Comparison of ENCODE assay signal across 9 cellular contexts in the genomic region with DNA sequence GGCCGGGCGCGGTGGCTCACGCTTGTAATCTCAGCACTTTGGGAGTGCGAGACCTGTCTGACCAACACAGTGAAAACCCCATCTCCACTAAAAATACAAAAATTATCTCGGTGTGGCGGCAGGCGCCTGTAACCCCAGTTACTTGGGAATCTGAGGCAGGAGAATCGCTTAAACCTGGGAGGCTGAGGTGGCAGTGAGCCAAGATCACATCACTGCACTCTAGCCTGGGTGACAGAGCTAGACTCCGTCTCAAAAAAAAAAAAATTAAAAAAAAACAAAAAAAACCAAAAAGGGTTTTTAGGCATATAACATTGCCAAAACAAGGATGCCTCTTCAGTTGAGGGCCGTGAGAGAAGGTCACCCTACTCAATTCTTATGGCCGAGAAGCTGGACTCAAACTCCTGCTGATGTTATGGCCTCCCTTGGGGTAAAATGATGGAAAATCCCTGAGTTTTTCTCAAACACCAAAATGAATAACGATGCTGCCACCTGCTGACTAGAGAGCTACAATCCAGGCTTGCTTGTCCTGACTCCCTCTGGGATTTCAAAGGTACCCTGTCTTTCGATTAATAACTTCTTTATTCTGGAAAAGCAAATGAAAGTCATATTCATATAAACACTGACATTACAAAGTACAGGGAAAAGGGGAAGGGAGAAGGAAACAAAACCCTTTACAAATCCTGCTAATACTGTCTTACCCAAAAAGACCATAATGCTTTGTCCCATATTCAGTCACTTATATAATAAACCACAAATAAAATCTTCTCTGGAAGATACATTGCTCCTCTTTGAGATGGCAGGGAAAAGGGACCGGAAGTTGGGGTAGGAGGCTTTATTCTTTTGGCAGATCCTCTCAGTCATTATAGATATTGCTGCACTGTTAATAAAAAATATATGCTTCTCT. TPM values are rescaled to one million over a fixed set of nuclear protein-coding genes. Genes with fewer than 3 reads are reported as not detected.
DNase-seq lines count a peak whose midpoint lies in the region; ATAC-seq, FAIRE-seq and TF ChIP-seq lines count a peak whose summit lies in the region.
"Had no signal": no experiment of that assay in that cellular context is flagged by ENCODE, and none has a peak within 500 bp of the region (broad histone marks: within the 10 kb centered on the region; RNA-seq: fewer than 3 reads in every experiment).

No MANE protein-coding gene starts in this region.

- H3K79me2 ChIP-seq in hepatocyte = no peaks in the 10 kb centered on the region

- H3K9me3 Mint-ChIP-seq in CD4-positive, alpha-beta T cell = no peaks in the 10 kb centered on the region

- H3K4me1 ChIP-seq in ascending aorta (peaks cover 6 to 8% of the 10 kb centered on the region in 2 donors), hepatocyte (ENCODE audit: insufficient read depth) (peaks cover 5% of the 10 kb centered on the region), small intestine (ENCODE audit: control insufficient read depth in 2 of 2, insufficient read depth in 1 of 2, low read depth in 1 of 2, low read length in 1 of 2) (no peaks in the 10 kb centered on the region)

- DNase-seq in CD4-positive, alpha-beta T cell = peak in 2 of 10 experiments; percentile 11 to 12
- no peak for DNase-seq in GM19239 (ENCODE audit: insufficient read length, low spot score)
- peak; percentile 67 for DNase-seq in NCI-H69 (lab: John Stamatoyannopoulos, UW)
- peak in 1 of 2 donors; percentile 78 for DNase-seq in ascending aorta (ENCODE audit: low spot score in 2 of 2)
- DNase-seq in hepatocyte (ENCODE audit: low spot score) = peak; percentile 81
- peak; percentile 64 for DNase-seq in small intestine

- POLR2A ChIA-PET in CD4-positive, alpha-beta T cell (lab: Charles Lee) = interaction anchor here (0.6 to 1.5 kb wide), 6 partner anchors 21 to 354 kb away, joined by 3 to 7 read pairs (median 4); no protein-coding TSS in a partner anchor

- FAIRE-seq in GM19239 (lab: Jason Lieb, UNC) (peak; percentile 74), small intestine (lab: Jason Lieb, UNC) (no peak)

- no peak overlapping the region for H2AFZ ChIP-seq in hepatocyte

- H3K27me3 Mint-ChIP-seq in CD4-positive, alpha-beta T cell = no peaks in the 10 kb centered on the region

- no peaks in the 10 kb centered on the region for H3K27me3 ChIP-seq in CD4-positive, alpha-beta T cell (ENCODE audit: control insufficient read depth, insufficient read depth, low read length)
- H3K27me3 ChIP-seq in ascending aorta (no peaks in the 10 kb centered on the region), hepatocyte (no peaks in the 10 kb centered on the region), small intestine (ENCODE audit: control insufficient read depth in 2 of 2, insufficient read depth in 2 of 2, low read length in 2 of 2) (no peaks in the 10 kb centered on the region)

- no peak overlapping the region for H3K27ac ChIP-seq in CD4-positive, alpha-beta T cell (ENCODE audit: low read depth, low read length)
- H3K27ac ChIP-seq in ascending aorta = peak overlapping the region; percentile 53 to 65
- peak overlapping the region; percentile 49 for H3K27ac ChIP-seq in hepatocyte
- H3K27ac ChIP-seq in small intestine (ENCODE audit: low read depth in 1 of 2, low read length in 1 of 2) = no peak overlapping the region

- no peak overlapping the region for H3K27ac Mint-ChIP-seq in CD4-positive, alpha-beta T cell

- no peak overlapping the region for H3K4me2 ChIP-seq in hepatocyte

- CTCF ChIA-PET in CD4-positive, alpha-beta T cell (lab: Charles Lee) = interaction anchor here (0.6 to 1.8 kb wide), 7 partner anchors 12 to 354 kb away, joined by 3 to 8 read pairs (median 4); no protein-coding TSS in a partner anchor

- no peaks in the 10 kb centered on the region for H3K4me1 Mint-ChIP-seq in CD4-positive, alpha-beta T cell (ENCODE audit: low read depth)

- H3K9me3 ChIP-seq in CD4-positive, alpha-beta T cell (ENCODE audit: control insufficient read depth, low read length) = no peaks in the 10 kb centered on the region
- H3K9me3 ChIP-seq in ascending aorta = no peaks in the 10 kb centered on the region
- H3K9me3 ChIP-seq in hepatocyte (ENCODE audit: low read depth) = no peaks in the 10 kb centered on the region
- no peaks in the 10 kb centered on the region for H3K9me3 ChIP-seq in small intestine (ENCODE audit: control insufficient read depth, low read depth)

- peaks cover 38 to 45% of the 10 kb centered on the region in 2 donors for H3K36me3 ChIP-seq in ascending aorta
- no peaks in the 10 kb centered on the region for H3K36me3 ChIP-seq in hepatocyte (replicated peaks; ENCODE audit: insufficient read depth, low read depth)
- H3K36me3 ChIP-seq in small intestine (ENCODE audit: control insufficient read depth in 2 of 2, insufficient read depth in 2 of 2, low read length in 2 of 2) = peaks cover 6 to 8% of the 10 kb centered on the region in 2 donors

- WGBS in hepatocyte (ENCODE audit: low lambda C conversion rate, missing lambda C conversion rate) = 76% methylated on average over 15 of the region's 15 CpGs
- 74 to 77% (median 75%) methylated on average over 15 of the region's 15 CpGs for WGBS in small intestine, 3 donors

- H3K36me3 Mint-ChIP-seq in CD4-positive, alpha-beta T cell (ENCODE audit: low read depth) = peaks cover 56% of the 10 kb centered on the region

- ATAC-seq in CD4-positive, alpha-beta T cell (ENCODE audit: poor library complexity) = no peak
- ATAC-seq in GM19463 (IDR thresholded peaks at IDR 0.05; ENCODE audit: unreplicated experiment) = no peak
- ATAC-seq in GM21515 (IDR thresholded peaks at IDR 0.05; ENCODE audit: unreplicated experiment) = no peak

- TF ChIP-seq CTCF in CD4-positive, alpha-beta T cell (IDR thresholded peaks at IDR 0.05) = peak; percentile 67
- peak; percentile 52 to 68 (median 56) for TF ChIP-seq CTCF in ascending aorta (IDR thresholded peaks at IDR 0.05)
- TF ChIP-seq CTCF in hepatocyte (IDR thresholded peaks at IDR 0.05; ENCODE audit: poor library complexity) = peak; percentile 80

- no peaks in the 10 kb centered on the region for H4K20me1 ChIP-seq in hepatocyte (ENCODE audit: insufficient read depth, poor library complexity, severe bottlenecking)

- no peaks in the 10 kb centered on the region for H3K9me2 ChIP-seq in hepatocyte (replicated peaks; ENCODE audit: insufficient read depth)

- no peak overlapping the region for H3K4me3 Mint-ChIP-seq in CD4-positive, alpha-beta T cell

- H3K4me3 ChIP-seq in ascending aorta = no peak overlapping the region
- no peak overlapping the region for H3K4me3 ChIP-seq in hepatocyte
- H3K4me3 ChIP-seq in small intestine (ENCODE audit: low read depth in 1 of 2, low read length in 2 of 2) = no peak overlapping the region

- intact Hi-C loops in CD4-positive, alpha-beta T cell (cut with DNase I, micrococcal nuclease) = loop anchor here (1.0 to 5.0 kb wide), 5 partner anchors 84 to 355 kb away; no protein-coding TSS in a partner anchor
- intact Hi-C loops in ascending aorta (cut with DNase I) = loop anchor here (1.0 to 2.0 kb wide), 3 partner anchors 84 to 242 kb away; no protein-coding TSS in a partner anchor

RNA-seq across cellular contexts. Expression of gene RAB42, which starts 10.7 kb away (rescaled TPM):
- not detected for total RNA-seq in CD4-positive, alpha-beta T cell
- total RNA-seq in ascending aorta = not detected
- total RNA-seq in hepatocyte = 19.4 and 23.6 TPM in 2 replicates
- 8.6 and 10.3 TPM in 2 replicates for polyA plus RNA-seq in hepatocyte
- polyA plus RNA-seq in small intestine = 1 to 10 TPM; 1.7 to 4.9 (median 4.6) TPM
- total RNA-seq: T-helper 1 cell treated with Interleukin-12 subunit alpha and Interleukin-12 subunit beta and Interleukin-4 antibody, amounts not matched to agents 30 ng/mL and 1 ng/mL, for 36 hours had no signal

RNA-seq across cellular contexts. Expression of gene TAF12, which starts 40.1 kb away (rescaled TPM):
- total RNA-seq in CD4-positive, alpha-beta T cell = 1 to 10 TPM; 7.0 to 8.0 TPM
- total RNA-seq in ascending aorta (32.2 TPM), hepatocyte (22.9 and 26.5 TPM in 2 replicates)
- polyA plus RNA-seq in hepatocyte (35.0 and 35.2 TPM in 2 replicates), small intestine (10 to 100 TPM; 18.9 to 32.7 (median 29.7) TPM)

RNA-seq across cellular contexts. Expression of gene RNU11, which starts 45.6 kb away (rescaled TPM):
- total RNA-seq in CD4-positive, alpha-beta T cell = not detected
- total RNA-seq in ascending aorta (not detected), hepatocyte (not detected in 2 replicates)
- polyA plus RNA-seq in hepatocyte (not detected in 2 replicates), small intestine (not detected)
- total RNA-seq: T-helper 1 cell treated with Interleukin-12 subunit alpha and Interleukin-12 subunit beta and Interleukin-4 antibody, amounts not matched to agents 30 ng/mL and 1 ng/mL, for 36 hours had no signal

RNA-seq across cellular contexts. Expression of gene TRNAU1AP, which starts 49.9 kb away (rescaled TPM):
- total RNA-seq in CD4-positive, alpha-beta T cell = 10 to 100 TPM; 21.4 to 24.2 TPM
- total RNA-seq in ascending aorta = 11.0 TPM
- 10.0 and 17.4 TPM in 2 replicates for total RNA-seq in hepatocyte
- polyA plus RNA-seq in hepatocyte = 18.8 and 19.1 TPM in 2 replicates
- 10 to 100 TPM; 16.3 to 25.9 (median 25.5) TPM for polyA plus RNA-seq in small intestine

Comparison
In these comparisons a context has a peak if more than half of its experiments do, and no peak if none do; other contexts are left out.
1. H3K27ac ChIP-seq: peak in ascending aorta (2 of 2) and hepatocyte (single experiment); none in CD4-positive, alpha-beta T cell (single experiment) and small intestine (0 of 2).
2. RNA of gene RAB42, which starts 10.7 kb away (total RNA-seq): 19.4 to 23.6 TPM in hepatocyte; not detected in CD4-positive, alpha-beta T cell and not detected in ascending aorta (single experiment); every median in the first group is over 10 times any median in the second.
3. Peak in every context shown above with its lines, with median percentiles within 50 percentile points of each other: CTCF ChIP-seq.